1 cellular context compared by ENCODE assay signal in the genomic region with DNA sequence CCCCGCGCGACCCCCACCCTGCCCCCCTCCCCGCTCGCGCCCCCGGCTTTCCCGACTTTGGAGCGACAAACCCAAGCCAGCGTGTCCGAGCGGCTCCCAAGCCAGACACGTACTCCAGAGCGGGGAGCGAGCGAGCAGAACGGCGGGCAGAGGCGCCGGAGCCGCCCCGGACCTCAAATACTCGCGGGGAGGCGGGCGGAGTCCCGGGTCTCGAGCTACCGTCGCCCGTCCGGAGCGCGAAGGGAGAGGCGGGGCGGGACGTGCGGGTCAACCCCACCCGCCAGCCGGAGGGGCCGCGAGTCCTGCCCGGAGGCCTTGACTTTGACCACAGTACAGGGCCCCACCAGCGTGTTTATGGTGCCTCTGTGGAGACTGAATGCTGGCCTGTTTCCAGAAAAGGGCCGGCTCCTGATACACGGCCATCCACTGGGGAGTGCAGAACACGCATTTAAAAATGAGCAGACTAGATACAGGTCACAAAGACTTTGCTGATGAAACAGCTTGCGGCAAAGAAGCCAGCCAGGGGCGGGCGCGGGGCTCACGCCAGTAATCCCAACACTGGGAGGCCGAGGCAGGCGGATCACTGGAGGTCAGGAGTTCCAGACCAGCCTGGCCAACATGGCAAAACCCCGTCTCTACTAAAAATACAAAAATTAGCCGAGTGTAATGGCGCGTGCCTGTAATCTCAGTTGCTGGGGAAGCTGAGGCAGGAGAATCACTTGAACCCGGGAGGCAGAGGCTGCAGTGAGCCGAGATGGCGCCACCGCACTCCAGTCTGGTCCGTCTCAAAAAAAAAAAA.
TF ChIP-seq lines count a peak whose summit lies in the region.

SERPINB6 (minus strand) TSS at position 148 of the 799 bp plus-strand sequence. CDS start 12,235 bp downstream, outside the sequence.

TF ChIP-seq in GM23338, 12 proteins besides CTCF, POLR2A, EP300 and RAD21 (continued from another document):
- TF ChIP-seq ZNF462 (CRISPR knock-in tag; IDR thresholded peaks at IDR 0.05), result no peak
- no peak for TF ChIP-seq ZNF331 (CRISPR knock-in tag; IDR thresholded peaks at IDR 0.05; ENCODE audit: low read depth)
- TF ChIP-seq ZNF114 (CRISPR knock-in tag; IDR thresholded peaks at IDR 0.05), result no peak
- TF ChIP-seq NANOG (IDR thresholded peaks at IDR 0.05; ENCODE audit: borderline replicate concordance), result no peak
- no peak for TF ChIP-seq STAT1 (IDR thresholded peaks at IDR 0.05; ENCODE audit: unreplicated experiment)
- TF ChIP-seq REST (IDR thresholded peaks at IDR 0.05; ENCODE audit: unreplicated experiment), result no peak
- TF ChIP-seq ETS1 (IDR thresholded peaks at IDR 0.05), result no peak
- TF ChIP-seq JUNB (IDR thresholded peaks at IDR 0.05; ENCODE audit: unreplicated experiment), result no peak
- TF ChIP-seq EZH2 (IDR thresholded peaks at IDR 0.05; ENCODE audit: low read depth, unreplicated experiment), result no peak
- TF ChIP-seq EZH2phosphoT487 (IDR thresholded peaks at IDR 0.05; ENCODE audit: unreplicated experiment), result no peak
TF ChIP-seq in GM23338: peak in this region for 0.
